Comparison of ENCODE assay signal across 1 cellular context in the genomic region with DNA sequence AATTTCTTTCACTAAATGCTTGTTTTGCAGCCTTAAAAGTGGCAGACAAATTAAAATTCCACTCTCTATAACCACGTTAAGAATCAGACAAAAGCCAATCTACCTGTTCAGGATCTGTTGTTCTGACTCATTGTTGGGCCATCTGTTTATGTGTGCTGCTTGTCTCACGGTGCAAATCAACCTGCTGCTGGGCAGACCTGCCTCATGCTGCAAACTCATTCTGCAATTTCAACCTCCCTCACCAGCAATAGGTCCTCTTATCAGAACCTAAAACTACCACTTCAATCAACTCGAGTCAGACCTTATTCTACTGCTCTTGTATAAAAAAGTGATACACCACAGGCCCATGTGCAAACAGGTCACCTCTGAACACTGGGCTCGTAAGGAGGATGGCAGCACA.
A peak's percentile ranks its signal among the peaks of the same experiment; 100 is the strongest.
TF ChIP-seq lines count a peak whose summit lies in the region.

No MANE protein-coding gene starts in this region.

TF ChIP-seq in K562, 482 proteins besides CTCF, POLR2A, EP300 and RAD21 (continued from another document):
- peak; percentile 3; the same call in 1 of the 2 replicates for TF ChIP-seq MAFF (IDR thresholded peaks at IDR 0.05; ENCODE audit: low read length)
- peak; percentile 23; the same call in 1 of the 2 replicates for TF ChIP-seq FOSL1 (tag; conservative IDR thresholded peaks at IDR 0.05)
- no peak for TF ChIP-seq SREBF1 (IDR thresholded peaks at IDR 0.05; ENCODE audit: borderline replicate concordance, low read depth, low read length)
- TF ChIP-seq PHF21A (IDR thresholded peaks at IDR 0.05; ENCODE audit: borderline replicate concordance, low read depth): no peak
- TF ChIP-seq ZNF239 (CRISPR knock-in tag; IDR thresholded peaks at IDR 0.05): no peak
- TF ChIP-seq TEAD4 (IDR thresholded peaks at IDR 0.05; ENCODE audit: low read length): peak; percentile 27; the same call in 1 of the 2 replicates
- TF ChIP-seq TEAD4 (CRISPR knock-in tag; IDR thresholded peaks at IDR 0.05; ENCODE audit: borderline replicate concordance): no peak
- no peak for TF ChIP-seq ZNF175 (CRISPR knock-in tag; IDR thresholded peaks at IDR 0.05; ENCODE audit: low read depth)
- TF ChIP-seq NFYB (IDR thresholded peaks at IDR 0.05; ENCODE audit: extremely low read depth, insufficient read length): no peak
- no peak for TF ChIP-seq ZNF197 (CRISPR knock-in tag; IDR thresholded peaks at IDR 0.05; ENCODE audit: low read depth)
- TF ChIP-seq ZNF445 (CRISPR knock-in tag; IDR thresholded peaks at IDR 0.05; ENCODE audit: low read depth): no peak
- peak; percentile 55 for TF ChIP-seq TCF3 (CRISPR knock-in tag; IDR thresholded peaks at IDR 0.05)
- TF ChIP-seq ARID1B (IDR thresholded peaks at IDR 0.05): peak; percentile 65
- no peak for TF ChIP-seq MEF2D (tag; conservative IDR thresholded peaks at IDR 0.05; ENCODE audit: low read depth)
- TF ChIP-seq, protein P1, sequence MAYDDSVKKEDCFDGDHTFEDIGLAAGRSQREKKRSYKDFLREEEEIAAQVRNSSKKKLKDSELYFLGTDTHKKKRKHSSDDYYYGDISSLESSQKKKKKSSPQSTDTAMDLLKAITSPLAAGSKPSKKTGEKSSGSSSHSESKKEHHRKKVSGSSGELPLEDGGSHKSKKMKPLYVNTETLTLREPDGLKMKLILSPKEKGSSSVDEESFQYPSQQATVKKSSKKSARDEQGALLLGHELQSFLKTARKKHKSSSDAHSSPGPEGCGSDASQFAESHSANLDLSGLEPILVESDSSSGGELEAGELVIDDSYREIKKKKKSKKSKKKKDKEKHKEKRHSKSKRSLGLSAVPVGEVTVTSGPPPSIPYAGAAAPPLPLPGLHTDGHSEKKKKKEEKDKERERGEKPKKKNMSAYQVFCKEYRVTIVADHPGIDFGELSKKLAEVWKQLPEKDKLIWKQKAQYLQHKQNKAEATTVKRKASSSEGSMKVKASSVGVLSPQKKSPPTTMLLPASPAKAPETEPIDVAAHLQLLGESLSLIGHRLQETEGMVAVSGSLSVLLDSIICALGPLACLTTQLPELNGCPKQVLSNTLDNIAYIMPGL (CRISPR knock-in tag; IDR thresholded peaks at IDR 0.05): no peak
- TF ChIP-seq HOXB6 (CRISPR knock-in tag; IDR thresholded peaks at IDR 0.05; ENCODE audit: borderline replicate concordance): no peak
- TF ChIP-seq RBM14 (IDR thresholded peaks at IDR 0.05; ENCODE audit: borderline replicate concordance, insufficient read depth, low read depth, low read length): no peak
